ENCODE assay signal across 2 cellular contexts in the genomic region with DNA sequence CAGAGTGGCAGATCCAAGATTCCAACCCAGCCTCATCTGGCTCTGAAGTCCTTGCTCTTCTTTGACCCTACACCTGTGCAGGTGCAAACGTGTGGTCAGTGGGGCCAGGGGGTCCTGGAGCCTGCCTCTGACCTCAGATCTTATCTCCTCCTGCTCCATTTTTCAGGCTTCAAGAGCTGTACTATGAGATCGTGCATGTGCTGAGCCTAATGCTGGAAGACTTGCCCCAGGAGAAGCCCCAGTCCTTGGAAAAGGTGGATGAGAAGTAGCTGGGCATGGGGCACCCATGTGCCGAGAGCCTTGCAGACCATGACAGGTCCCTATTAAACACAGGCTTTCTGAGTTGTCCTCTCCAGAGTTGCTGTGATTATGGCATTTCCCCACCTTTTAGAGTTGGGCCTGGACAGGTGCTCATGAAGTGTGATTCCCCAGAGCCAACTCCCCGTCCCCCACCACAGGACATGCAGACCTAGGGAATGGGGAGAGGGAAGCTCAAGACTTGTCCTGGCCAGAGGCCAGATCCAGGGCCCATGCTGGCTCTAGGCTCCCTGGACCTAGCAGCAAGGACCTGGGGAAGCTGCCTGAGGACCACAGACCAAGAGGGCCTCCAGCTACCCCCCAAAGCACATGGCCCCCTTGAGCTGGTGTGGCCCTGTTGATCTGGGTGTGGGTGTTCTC.
TF ChIP-seq lines count a peak whose summit lies in the region.

No MANE protein-coding gene starts in this region.

TF ChIP-seq in IMR-90, 13 proteins besides CTCF, POLR2A, EP300 and RAD21:
- TF ChIP-seq MAFK (IDR thresholded peaks at IDR 0.05; ENCODE audit: low read depth, low read length), result no peak
- no peak for TF ChIP-seq CHD1 (IDR thresholded peaks at IDR 0.05; ENCODE audit: low read depth, low read length)
- TF ChIP-seq BHLHE40 (IDR thresholded peaks at IDR 0.05; ENCODE audit: low read depth, low read length), result no peak
- no peak for TF ChIP-seq SMC3 (IDR thresholded peaks at IDR 0.05; ENCODE audit: low read depth, low read length)
- no peak for TF ChIP-seq MXI1 (IDR thresholded peaks at IDR 0.05; ENCODE audit: borderline replicate concordance, low read depth, low read length)
- TF ChIP-seq, protein P1, sequence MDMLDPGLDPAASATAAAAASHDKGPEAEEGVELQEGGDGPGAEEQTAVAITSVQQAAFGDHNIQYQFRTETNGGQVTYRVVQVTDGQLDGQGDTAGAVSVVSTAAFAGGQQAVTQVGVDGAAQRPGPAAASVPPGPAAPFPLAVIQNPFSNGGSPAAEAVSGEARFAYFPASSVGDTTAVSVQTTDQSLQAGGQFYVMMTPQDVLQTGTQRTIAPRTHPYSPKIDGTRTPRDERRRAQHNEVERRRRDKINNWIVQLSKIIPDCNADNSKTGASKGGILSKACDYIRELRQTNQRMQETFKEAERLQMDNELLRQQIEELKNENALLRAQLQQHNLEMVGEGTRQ (IDR thresholded peaks at IDR 0.05; ENCODE audit: low read depth, low read length), result no peak
- no peak for TF ChIP-seq MAZ (IDR thresholded peaks at IDR 0.05; ENCODE audit: borderline replicate concordance, low read depth, low read length)
- no peak for TF ChIP-seq RFX5 (IDR thresholded peaks at IDR 0.05; ENCODE audit: low read depth, low read length)
- TF ChIP-seq NFE2L2 (IDR thresholded peaks at IDR 0.05; ENCODE audit: low read depth, low read length), result no peak
- TF ChIP-seq, protein P2, sequence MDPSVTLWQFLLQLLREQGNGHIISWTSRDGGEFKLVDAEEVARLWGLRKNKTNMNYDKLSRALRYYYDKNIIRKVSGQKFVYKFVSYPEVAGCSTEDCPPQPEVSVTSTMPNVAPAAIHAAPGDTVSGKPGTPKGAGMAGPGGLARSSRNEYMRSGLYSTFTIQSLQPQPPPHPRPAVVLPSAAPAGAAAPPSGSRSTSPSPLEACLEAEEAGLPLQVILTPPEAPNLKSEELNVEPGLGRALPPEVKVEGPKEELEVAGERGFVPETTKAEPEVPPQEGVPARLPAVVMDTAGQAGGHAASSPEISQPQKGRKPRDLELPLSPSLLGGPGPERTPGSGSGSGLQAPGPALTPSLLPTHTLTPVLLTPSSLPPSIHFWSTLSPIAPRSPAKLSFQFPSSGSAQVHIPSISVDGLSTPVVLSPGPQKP (IDR thresholded peaks at IDR 0.05; ENCODE audit: borderline replicate concordance, low read depth, low read length), result no peak
- no peak for TF ChIP-seq CEBPB (IDR thresholded peaks at IDR 0.05; ENCODE audit: low read depth, low read length)
- TF ChIP-seq FOS (IDR thresholded peaks at IDR 0.05; ENCODE audit: low read depth, low read length), result no peak
- TF ChIP-seq RCOR1 (IDR thresholded peaks at IDR 0.05; ENCODE audit: insufficient replicate concordance, low read length), result no peak

TF ChIP-seq in GM23338, 12 proteins besides CTCF, POLR2A, EP300 and RAD21:
- TF ChIP-seq NANOG (IDR thresholded peaks at IDR 0.05; ENCODE audit: borderline replicate concordance), result no peak
- TF ChIP-seq, protein P3, sequence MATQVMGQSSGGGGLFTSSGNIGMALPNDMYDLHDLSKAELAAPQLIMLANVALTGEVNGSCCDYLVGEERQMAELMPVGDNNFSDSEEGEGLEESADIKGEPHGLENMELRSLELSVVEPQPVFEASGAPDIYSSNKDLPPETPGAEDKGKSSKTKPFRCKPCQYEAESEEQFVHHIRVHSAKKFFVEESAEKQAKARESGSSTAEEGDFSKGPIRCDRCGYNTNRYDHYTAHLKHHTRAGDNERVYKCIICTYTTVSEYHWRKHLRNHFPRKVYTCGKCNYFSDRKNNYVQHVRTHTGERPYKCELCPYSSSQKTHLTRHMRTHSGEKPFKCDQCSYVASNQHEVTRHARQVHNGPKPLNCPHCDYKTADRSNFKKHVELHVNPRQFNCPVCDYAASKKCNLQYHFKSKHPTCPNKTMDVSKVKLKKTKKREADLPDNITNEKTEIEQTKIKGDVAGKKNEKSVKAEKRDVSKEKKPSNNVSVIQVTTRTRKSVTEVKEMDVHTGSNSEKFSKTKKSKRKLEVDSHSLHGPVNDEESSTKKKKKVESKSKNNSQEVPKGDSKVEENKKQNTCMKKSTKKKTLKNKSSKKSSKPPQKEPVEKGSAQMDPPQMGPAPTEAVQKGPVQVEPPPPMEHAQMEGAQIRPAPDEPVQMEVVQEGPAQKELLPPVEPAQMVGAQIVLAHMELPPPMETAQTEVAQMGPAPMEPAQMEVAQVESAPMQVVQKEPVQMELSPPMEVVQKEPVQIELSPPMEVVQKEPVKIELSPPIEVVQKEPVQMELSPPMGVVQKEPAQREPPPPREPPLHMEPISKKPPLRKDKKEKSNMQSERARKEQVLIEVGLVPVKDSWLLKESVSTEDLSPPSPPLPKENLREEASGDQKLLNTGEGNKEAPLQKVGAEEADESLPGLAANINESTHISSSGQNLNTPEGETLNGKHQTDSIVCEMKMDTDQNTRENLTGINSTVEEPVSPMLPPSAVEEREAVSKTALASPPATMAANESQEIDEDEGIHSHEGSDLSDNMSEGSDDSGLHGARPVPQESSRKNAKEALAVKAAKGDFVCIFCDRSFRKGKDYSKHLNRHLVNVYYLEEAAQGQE (IDR thresholded peaks at IDR 0.05; ENCODE audit: unreplicated experiment), result no peak
